9 cellular contexts compared by ENCODE assay signal in genomic region chr12:103964805-103965204, GRCh38. TPM values are rescaled to one million over a fixed set of nuclear protein-coding genes. Genes with fewer than 3 reads are reported as not detected.
DNase-seq lines count a peak whose midpoint lies in the region; ATAC-seq and TF ChIP-seq lines count a peak whose summit lies in the region.
"Had no signal": no experiment of that assay in that cellular context is flagged by ENCODE, and none has a peak within 500 bp of the region (broad histone marks: within the 10 kb centered on the region; RNA-seq: fewer than 3 reads in every experiment).

No MANE protein-coding gene starts in this region.

- peak overlapping the region; percentile 82 for H3K4me3 ChIP-seq in lower lobe of right lung
- peak overlapping the region; percentile 94 to 96 for H3K4me3 ChIP-seq in tibial artery

- H3K27me3 ChIP-seq in lower lobe of right lung (ENCODE audit: low read depth) (no peaks in the 10 kb centered on the region), tibial artery (no peaks in the 10 kb centered on the region)

- H3K4me1 ChIP-seq in lower lobe of right lung (peaks cover 48% of the 10 kb centered on the region), tibial artery (peaks cover 0 to 49% (median 35%) of the 10 kb centered on the region in 4 donors)

- intact Hi-C loops in lower lobe of right lung (cut with DNase I), result no loop called here
- intact Hi-C loops in tibial artery (cut with DNase I; ENCODE audit: low total_unique reads), result loop anchor here (5.0 to 10.0 kb wide), 3 partner anchors 88 to 140 kb away; partner anchors contain the start of gene HCFC2

- no peak for ATAC-seq in activated T-cell treated with anti-CD3 and anti-CD28 coated beads, Interleukin-2, amount 50 U/mL, for 4 hours
- ATAC-seq in lower lobe of right lung, result no peak
- ATAC-seq in GM21723 (IDR thresholded peaks at IDR 0.05; ENCODE audit: unreplicated experiment), result no peak

- H3K9me3 ChIP-seq in lower lobe of right lung (no peaks in the 10 kb centered on the region), tibial artery (no peaks in the 10 kb centered on the region)

- peaks cover 49% of the 10 kb centered on the region for H3K4me1 Mint-ChIP-seq in activated T-cell treated with anti-CD3 and anti-CD28 coated beads, Interleukin-2, amount 50 U/mL, for 4 hours (ENCODE audit: low read depth)
- H3K4me1 Mint-ChIP-seq in brain, result peaks cover 72% of the 10 kb centered on the region

- no peak for TF ChIP-seq CTCF in brain (conservative IDR thresholded peaks at IDR 0.05)
- TF ChIP-seq CTCF in lower lobe of right lung (IDR thresholded peaks at IDR 0.05), result no peak
- no peak for TF ChIP-seq CTCF in tibial artery (IDR thresholded peaks at IDR 0.05)

- H3K27ac Mint-ChIP-seq in brain, result peak overlapping the region; percentile 99 to 100 (median 100)

- peaks cover 10% of the 10 kb centered on the region for H3K36me3 Mint-ChIP-seq in activated T-cell treated with anti-CD3 and anti-CD28 coated beads, Interleukin-2, amount 50 U/mL, for 4 hours (ENCODE audit: insufficient read depth)
- H3K36me3 Mint-ChIP-seq in brain, result peaks cover 8% of the 10 kb centered on the region

- H3K4me3 Mint-ChIP-seq in activated T-cell treated with anti-CD3 and anti-CD28 coated beads, Interleukin-2, amount 50 U/mL, for 4 hours, result peak overlapping the region; percentile 97
- peak overlapping the region; percentile 96 to 100 (median 99) for H3K4me3 Mint-ChIP-seq in brain

- no peak for DNase-seq in activated T-cell treated with anti-CD3 and anti-CD28 coated beads, Interleukin-2, amount 50 U/mL, for 4 hours
- DNase-seq in activated T-cell treated with anti-CD3 and anti-CD28 coated beads, Interleukin-2, amount 50 U/mL, for 48 hours, result no peak
- no peak for DNase-seq in lower lobe of right lung
- no peak for DNase-seq in tibial artery
- DNase-seq in epidermal melanocyte (ENCODE audit: insufficient read length, low spot score), result no peak
- DNase-seq in SHP77 treated with DMSO at 0.1 percent for 48 hours (lab: John Stamatoyannopoulos, UW), result no peak
- DNase-seq: DMS 273 treated with DMSO at 0.1 percent for 48 hours had no signal

- no peaks in the 10 kb centered on the region for H3K27me3 Mint-ChIP-seq in activated T-cell treated with anti-CD3 and anti-CD28 coated beads, Interleukin-2, amount 50 U/mL, for 4 hours (ENCODE audit: low read depth)
- peaks cover 9% of the 10 kb centered on the region for H3K27me3 Mint-ChIP-seq in brain

- H3K27ac ChIP-seq in lower lobe of right lung (peak overlapping the region; percentile 93), tibial artery (peak overlapping the region; percentile 97 to 98)

- no peaks in the 10 kb centered on the region for H3K36me3 ChIP-seq in lower lobe of right lung
- peaks cover 0 to 9% (median 0%) of the 10 kb centered on the region in 3 donors for H3K36me3 ChIP-seq in tibial artery

- H3K9me3 Mint-ChIP-seq in activated T-cell treated with anti-CD3 and anti-CD28 coated beads, Interleukin-2, amount 50 U/mL, for 4 hours, result no peaks in the 10 kb centered on the region
- peaks cover 0 to 3% (median 0%) of the 10 kb centered on the region in 5 experiments for H3K9me3 Mint-ChIP-seq in brain

RNA-seq across cellular contexts. Expression of gene TDG, which starts 0.9 kb away (rescaled TPM):
- total RNA-seq in activated T-cell treated with anti-CD3 and anti-CD28 coated beads, Interleukin-2, amount 50 U/mL, for 4 hours, result 10 to 100 TPM; 49.6 to 58.3 (median 50.0) TPM
- 10.7 TPM for polyA plus RNA-seq in brain (ENCODE audit: insufficient read depth, low read depth, low replicate concordance)
- 19.7 TPM for total RNA-seq in lower lobe of right lung

RNA-seq across cellular contexts. Expression of gene HSP90B1, which starts 34.6 kb away (rescaled TPM):
- total RNA-seq in activated T-cell treated with anti-CD3 and anti-CD28 coated beads, Interleukin-2, amount 50 U/mL, for 4 hours, result 100 to 1,000 TPM; 422 to 538 (median 503) TPM
- 225 TPM for polyA plus RNA-seq in brain (ENCODE audit: insufficient read depth, low read depth, low replicate concordance)
- 666 TPM for total RNA-seq in lower lobe of right lung
